In genomic region chr2:31413876-31414550, GRCh38 we compare ENCODE assay signal across 11 cellular contexts. TPM values are rescaled to one million over a fixed set of nuclear protein-coding genes. Genes with fewer than 3 reads are reported as not detected.
DNase-seq lines count a peak whose midpoint lies in the region; ATAC-seq and TF ChIP-seq lines count a peak whose summit lies in the region.
"Had no signal": no experiment of that assay in that cellular context is flagged by ENCODE, and none has a peak within 500 bp of the region (broad histone marks: within the 10 kb centered on the region; RNA-seq: fewer than 3 reads in every experiment).

No MANE protein-coding gene starts in this region.

- H3K27me3 ChIP-seq in MM.1S (replicated peaks; ENCODE audit: insufficient read depth, low read length) (no peaks in the 10 kb centered on the region), breast epithelium (no peaks in the 10 kb centered on the region), neural cell (ENCODE audit: insufficient read depth, low read depth, low read length) (no peaks in the 10 kb centered on the region)

- H3K79me2 ChIP-seq in MM.1S (ENCODE audit: low read length) (no peaks in the 10 kb centered on the region), neural cell (replicated peaks; ENCODE audit: insufficient read depth, low read length) (no peaks in the 10 kb centered on the region)

- intact Hi-C loops in breast epithelium (cut with DNase I; ENCODE audit: low total_unique reads), result no loop called here

- H3K4me2 ChIP-seq in MM.1S (ENCODE audit: low read depth, low read length) (no peak overlapping the region), neural cell (ENCODE audit: low read length) (no peak overlapping the region)

- no peak overlapping the region for H3K9ac ChIP-seq in MM.1S (ENCODE audit: low read length)
- no peak overlapping the region for H3K9ac ChIP-seq in neural cell (ENCODE audit: low read length)

- H2AFZ ChIP-seq in MM.1S (ENCODE audit: low read length) (no peak overlapping the region), neural cell (ENCODE audit: low read depth, low read length) (no peak overlapping the region)

- H3K36me3 ChIP-seq in MM.1S (replicated peaks; ENCODE audit: insufficient read depth, low read length), result no peaks in the 10 kb centered on the region
- H3K36me3 ChIP-seq in breast epithelium, result no peaks in the 10 kb centered on the region
- H3K36me3 ChIP-seq in neural cell (ENCODE audit: insufficient read depth, low read length), result no peaks in the 10 kb centered on the region

- no peaks in the 10 kb centered on the region for H4K20me1 ChIP-seq in MM.1S (ENCODE audit: insufficient read depth, low read length)
- H4K20me1 ChIP-seq in neural cell (ENCODE audit: insufficient read depth), result no peaks in the 10 kb centered on the region

- no peak overlapping the region for H3K27ac ChIP-seq in MM.1S (ENCODE audit: low read length)
- peak overlapping the region; percentile 27 to 44 for H3K27ac ChIP-seq in breast epithelium
- no peak overlapping the region for H3K27ac ChIP-seq in neural cell (ENCODE audit: low read length)

- DNase-seq in NCI-H1694 (lab: John Stamatoyannopoulos, UW) (peak; percentile 3), NCI-H1694 treated with DMSO at 0.1 percent for 48 hours (lab: John Stamatoyannopoulos, UW) (no peak), MM.1S (peak; percentile 23), breast epithelium (ENCODE audit: low spot score in 2 of 2) (no peak)
- DNase-seq in stimulated activated naive CD4-positive, alpha-beta T cell treated with Interleukin-2 at 50 U/mL for 16 hours (lab: John Stamatoyannopoulos, UW), result no peak
- DNase-seq: activated naive CD4-positive, alpha-beta T cell treated with anti-CD3 and anti-CD28 coated beads, Interleukin-2, amount 50 U/mL, for 16 hours; NCI-H1048; stimulated activated CD4-positive, alpha-beta T cell treated with anti-CD3 and anti-CD28 coated beads, Interleukin-4, amount 100 ng/mL, for 1 hour had no signal

- ATAC-seq in GM19324 (IDR thresholded peaks at IDR 0.05; ENCODE audit: low FRiP score, unreplicated experiment) (no peak), HG03520 (IDR thresholded peaks at IDR 0.05; ENCODE audit: unreplicated experiment) (no peak)

- no peaks in the 10 kb centered on the region for H3K9me3 ChIP-seq in MM.1S (replicated peaks; ENCODE audit: insufficient read depth, low read length)
- H3K9me3 ChIP-seq in breast epithelium, result no peaks in the 10 kb centered on the region
- no peaks in the 10 kb centered on the region for H3K9me3 ChIP-seq in neural cell (ENCODE audit: low read length)

- TF ChIP-seq CTCF in MM.1S (IDR thresholded peaks at IDR 0.05; ENCODE audit: low read length) (peak; percentile 34), breast epithelium (IDR thresholded peaks at IDR 0.05) (no peak), neural cell (IDR thresholded peaks at IDR 0.05; ENCODE audit: poor library complexity, severe bottlenecking) (peak; percentile 58)

- TF ChIP-seq RAD21 in neural cell (conservative IDR thresholded peaks at IDR 0.05), result peak; percentile 57

- TF ChIP-seq POLR2A in breast epithelium (IDR thresholded peaks at IDR 0.05), result no peak

- H3F3A ChIP-seq in MM.1S (ENCODE audit: insufficient read depth, low read length) (no peaks in the 10 kb centered on the region), neural cell (ENCODE audit: insufficient read depth, low read length, poor library complexity, severe bottlenecking) (no peaks in the 10 kb centered on the region)

- H3K9me2 ChIP-seq in MM.1S (replicated peaks; ENCODE audit: insufficient read depth, low read length) (no peaks in the 10 kb centered on the region), neural cell (ENCODE audit: insufficient read depth, low read length) (no peaks in the 10 kb centered on the region)

- no peak for TF ChIP-seq EP300 in neural cell (conservative IDR thresholded peaks at IDR 0.05; ENCODE audit: poor library complexity, severe bottlenecking)

- H3K4me3 ChIP-seq in MM.1S (ENCODE audit: low read length) (no peak overlapping the region), breast epithelium (no peak overlapping the region), neural cell (ENCODE audit: low read length) (no peak overlapping the region)

- H3K4me1 ChIP-seq in MM.1S (ENCODE audit: low read length) (peaks cover 11% of the 10 kb centered on the region), breast epithelium (no peaks in the 10 kb centered on the region)

TF ChIP-seq in neural cell, 6 proteins besides CTCF, POLR2A, EP300 and RAD21:
- TF ChIP-seq TAF1 (IDR thresholded peaks at IDR 0.05; ENCODE audit: low read depth) (no peak), MXI1 (conservative IDR thresholded peaks at IDR 0.05; ENCODE audit: poor library complexity, severe bottlenecking) (no peak), SMC3 (conservative IDR thresholded peaks at IDR 0.05; ENCODE audit: poor library complexity) (peak; percentile 53)
- TF ChIP-seq, protein P1, sequence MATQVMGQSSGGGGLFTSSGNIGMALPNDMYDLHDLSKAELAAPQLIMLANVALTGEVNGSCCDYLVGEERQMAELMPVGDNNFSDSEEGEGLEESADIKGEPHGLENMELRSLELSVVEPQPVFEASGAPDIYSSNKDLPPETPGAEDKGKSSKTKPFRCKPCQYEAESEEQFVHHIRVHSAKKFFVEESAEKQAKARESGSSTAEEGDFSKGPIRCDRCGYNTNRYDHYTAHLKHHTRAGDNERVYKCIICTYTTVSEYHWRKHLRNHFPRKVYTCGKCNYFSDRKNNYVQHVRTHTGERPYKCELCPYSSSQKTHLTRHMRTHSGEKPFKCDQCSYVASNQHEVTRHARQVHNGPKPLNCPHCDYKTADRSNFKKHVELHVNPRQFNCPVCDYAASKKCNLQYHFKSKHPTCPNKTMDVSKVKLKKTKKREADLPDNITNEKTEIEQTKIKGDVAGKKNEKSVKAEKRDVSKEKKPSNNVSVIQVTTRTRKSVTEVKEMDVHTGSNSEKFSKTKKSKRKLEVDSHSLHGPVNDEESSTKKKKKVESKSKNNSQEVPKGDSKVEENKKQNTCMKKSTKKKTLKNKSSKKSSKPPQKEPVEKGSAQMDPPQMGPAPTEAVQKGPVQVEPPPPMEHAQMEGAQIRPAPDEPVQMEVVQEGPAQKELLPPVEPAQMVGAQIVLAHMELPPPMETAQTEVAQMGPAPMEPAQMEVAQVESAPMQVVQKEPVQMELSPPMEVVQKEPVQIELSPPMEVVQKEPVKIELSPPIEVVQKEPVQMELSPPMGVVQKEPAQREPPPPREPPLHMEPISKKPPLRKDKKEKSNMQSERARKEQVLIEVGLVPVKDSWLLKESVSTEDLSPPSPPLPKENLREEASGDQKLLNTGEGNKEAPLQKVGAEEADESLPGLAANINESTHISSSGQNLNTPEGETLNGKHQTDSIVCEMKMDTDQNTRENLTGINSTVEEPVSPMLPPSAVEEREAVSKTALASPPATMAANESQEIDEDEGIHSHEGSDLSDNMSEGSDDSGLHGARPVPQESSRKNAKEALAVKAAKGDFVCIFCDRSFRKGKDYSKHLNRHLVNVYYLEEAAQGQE (IDR thresholded peaks at IDR 0.05; ENCODE audit: borderline replicate concordance), result no peak

RNA-seq across cellular contexts. Expression of gene XDH, which starts 0.5 kb away (rescaled TPM):
- 1 to 10 TPM in 2 of 3 donors, under 1 TPM in 1; 0.16 to 6.9 (median 1.3) TPM for total RNA-seq in breast epithelium
- polyA plus RNA-seq in neural cell, result 0.36 and 0.48 TPM in 2 replicates
- 1.5 and 2.0 TPM in 2 replicates for polyA minus RNA-seq in neural cell

Comparison
In these comparisons a context has a peak if more than half of its experiments do, and no peak if none do; other contexts are left out.
1. DNase-seq: peak in NCI-H1694 (single experiment) and MM.1S (single experiment); none in NCI-H1694 treated with DMSO at 0.1 percent for 48 hours (single experiment), breast epithelium (0 of 2) and stimulated activated naive CD4-positive, alpha-beta T cell treated with Interleukin-2 at 50 U/mL for 16 hours (single experiment).
2. H3K27ac ChIP-seq: peak in breast epithelium (2 of 2); none in MM.1S (single experiment) and neural cell (single experiment).
3. CTCF ChIP-seq: peak in MM.1S (single experiment) and neural cell (single experiment); none in breast epithelium (0 of 3).